ENCODE assay signal across 1 cellular context in genomic region chr1:54867717-54868057, GRCh38.
TF ChIP-seq lines count a peak whose summit lies in the region.

No MANE protein-coding gene starts in this region.

TF ChIP-seq in K562, 482 proteins besides CTCF, POLR2A, EP300 and RAD21:
- TF ChIP-seq ZNF717 (CRISPR knock-in tag; IDR thresholded peaks at IDR 0.05): no peak
- no peak for TF ChIP-seq CREB3 (tag; conservative IDR thresholded peaks at IDR 0.05; ENCODE audit: low read depth)
- no peak for TF ChIP-seq ZNF57 (CRISPR knock-in tag; IDR thresholded peaks at IDR 0.05)
- peak; percentile 14 for TF ChIP-seq ZFP36 (IDR thresholded peaks at IDR 0.05; ENCODE audit: low read depth, low read length, partially characterized antibody)
